7 cellular contexts compared by ENCODE assay signal in genomic region chr2:107916696-107917370, GRCh38.
ATAC-seq and FAIRE-seq lines count a peak whose summit lies in the region.

No MANE protein-coding gene starts in this region.

- FAIRE-seq in colon (lab: Jason Lieb, UNC) = peak; percentile 24

- ATAC-seq in GM18520 (IDR thresholded peaks at IDR 0.05; ENCODE audit: unreplicated experiment) = peak; percentile 84
- ATAC-seq in GM19351 (IDR thresholded peaks at IDR 0.05; ENCODE audit: unreplicated experiment) = peak; percentile 57
- ATAC-seq in GM21447 (IDR thresholded peaks at IDR 0.05; ENCODE audit: unreplicated experiment) = peak; percentile 78
- peak; percentile 56 for ATAC-seq in HG02571 (IDR thresholded peaks at IDR 0.05; ENCODE audit: unreplicated experiment)
- ATAC-seq in HG03045 (IDR thresholded peaks at IDR 0.05; ENCODE audit: unreplicated experiment) = peak; percentile 60
- ATAC-seq in HG03558 (IDR thresholded peaks at IDR 0.05; ENCODE audit: extremely low read depth, unreplicated experiment) = peak; percentile 68

Comparison
In these comparisons a context has a peak if more than half of its experiments do, and no peak if none do; other contexts are left out.
1. Peak in every context shown above with its lines: ATAC-seq.